19 cellular contexts compared by ENCODE assay signal in genomic region chr1:72286401-72286800, GRCh38. TPM values are rescaled to one million over a fixed set of nuclear protein-coding genes. Genes with fewer than 3 reads are reported as not detected.
DNase-seq lines count a peak whose midpoint lies in the region; ATAC-seq and TF ChIP-seq lines count a peak whose summit lies in the region.
"Had no signal": no experiment of that assay in that cellular context is flagged by ENCODE, and none has a peak within 500 bp of the region (broad histone marks: within the 10 kb centered on the region; RNA-seq: fewer than 3 reads in every experiment).

No MANE protein-coding gene starts in this region.

- H3K4me3 ChIP-seq in PC-3 (ENCODE audit: low read length) (no peak overlapping the region), upper lobe of left lung (no peak overlapping the region)
- H3K4me3 ChIP-seq: Peyer's patch had no signal

- POLR2A ChIA-PET in PC-3 (lab: Charles Lee; ENCODE audit: unreplicated experiment), result interaction anchor here (0.5 kb wide), 1 partner anchor 364 kb away, joined by 5 read pairs; no protein-coding TSS in a partner anchor

- H3K9me3 Mint-ChIP-seq in osteocyte (ENCODE audit: unreplicated experiment), result no peaks in the 10 kb centered on the region
- H3K9me3 Mint-ChIP-seq: IgD-negative memory B cell had no signal

- H3K4me1 ChIP-seq in PC-3 (ENCODE audit: insufficient read depth, low read length) (peaks cover 27% of the 10 kb centered on the region), upper lobe of left lung (peaks cover 0 to 21% (median 7%) of the 10 kb centered on the region in 4 donors)
- H3K4me1 ChIP-seq: Peyer's patch had no signal

- H3K4me1 Mint-ChIP-seq in osteocyte (ENCODE audit: unreplicated experiment), result peaks cover 11% of the 10 kb centered on the region

- peak overlapping the region; percentile 35 for H3K27ac Mint-ChIP-seq in osteocyte (ENCODE audit: unreplicated experiment)
- H3K27ac Mint-ChIP-seq: CD14-positive monocyte, IgD-negative memory B cell had no signal

- peaks cover 4% of the 10 kb centered on the region; the same call in 1 of the 2 replicates for H3K79me2 ChIP-seq in PC-3 (ENCODE audit: low read length)

- WGBS in upper lobe of left lung, 2 donors, result 74 to 78% methylated on average over 4 of the region's 4 CpGs

- H3K36me3 ChIP-seq in PC-3 (ENCODE audit: low read depth, low read length), result no peaks in the 10 kb centered on the region
- no peaks in the 10 kb centered on the region for H3K36me3 ChIP-seq in upper lobe of left lung
- H3K36me3 ChIP-seq: Peyer's patch had no signal

- DNase-seq in EL (peak; percentile 38), PC-3 (no peak), dermis blood vessel endothelial cell (peak; percentile 70), osteocyte (ENCODE audit: extremely low spot score, unreplicated experiment) (no peak), upper lobe of left lung (no peak), COLO668 (lab: John Stamatoyannopoulos, UW; ENCODE audit: unreplicated experiment) (no peak)
- DNase-seq: DMS 273 treated with DMSO at 0.1 percent for 48 hours, Kasumi-1, NCI-H1092 treated with DMSO at 0.1 percent for 48 hours, NCI-H2081, NCI-H2171 treated with DMSO at 0.1 percent for 48 hours, NCI-H446, NCI-H526 treated with DMSO at 0.1 percent for 48 hours, Peyer's patch had no signal

- H3K9ac ChIP-seq in PC-3 (ENCODE audit: low read length), result no peak overlapping the region

- peaks cover 5% of the 10 kb centered on the region for H3F3A ChIP-seq in PC-3 (ENCODE audit: low read length, unreplicated experiment)

- H3K27ac ChIP-seq in PC-3 (ENCODE audit: low read length) (no peak overlapping the region), upper lobe of left lung (no peak overlapping the region)

- no peak for TF ChIP-seq POLR2A in upper lobe of left lung (IDR thresholded peaks at IDR 0.05)

- peak overlapping the region; percentile 16; the same call in 1 of the 2 replicates for H3K4me2 ChIP-seq in PC-3 (ENCODE audit: low read length)

- no peaks in the 10 kb centered on the region for H3K27me3 Mint-ChIP-seq in osteocyte (ENCODE audit: unreplicated experiment)

- no TSS peak for BruUV-seq in PC-3 (replicated peaks; lab: Mats Ljungman, UMichigan)

- TF ChIP-seq CTCF in PC-3 (conservative IDR thresholded peaks at IDR 0.05; ENCODE audit: low read depth, low read length) (no peak), osteocyte (IDR thresholded peaks at IDR 0.05) (no peak), upper lobe of left lung (IDR thresholded peaks at IDR 0.05) (no peak)

- no peak for TF ChIP-seq EP300 in upper lobe of left lung (IDR thresholded peaks at IDR 0.05)

- no peak overlapping the region for H2AFZ ChIP-seq in PC-3 (ENCODE audit: low read length)

- no peaks in the 10 kb centered on the region for H4K20me1 ChIP-seq in PC-3 (ENCODE audit: low read length)

- CTCF ChIA-PET in PC-3 (lab: Charles Lee), result no interaction called here

- no peak for ATAC-seq in PC-3
- no peak for ATAC-seq in HG02840 (IDR thresholded peaks at IDR 0.05; ENCODE audit: low FRiP score, unreplicated experiment)
- ATAC-seq in GM21423 (IDR thresholded peaks at IDR 0.05; ENCODE audit: unreplicated experiment), result no peak
- ATAC-seq in upper lobe of left lung (ENCODE audit: low FRiP score in 2 of 2), result no peak
- ATAC-seq: Right ventricle myocardium inferior had no signal

- intact Hi-C loops in PC-3 (cut with micrococcal nuclease), result loop anchor here (5.0 to 10.0 kb wide), 5 partner anchors 151 to 1092 kb away; no protein-coding TSS in a partner anchor

- H3K4me3 Mint-ChIP-seq in osteocyte (ENCODE audit: unreplicated experiment), result no peak overlapping the region
- H3K4me3 Mint-ChIP-seq: CD14-positive monocyte, IgD-negative memory B cell had no signal

- no peaks in the 10 kb centered on the region for H3K9me2 ChIP-seq in PC-3 (replicated peaks; ENCODE audit: low read length)

- no peaks in the 10 kb centered on the region for H3K9me3 ChIP-seq in PC-3 (ENCODE audit: low read length)
- no peaks in the 10 kb centered on the region for H3K9me3 ChIP-seq in upper lobe of left lung
- H3K9me3 ChIP-seq: Peyer's patch had no signal

- H3K27me3 ChIP-seq in PC-3 (ENCODE audit: low read length) (no peaks in the 10 kb centered on the region), upper lobe of left lung (no peaks in the 10 kb centered on the region)
- H3K27me3 ChIP-seq: Peyer's patch had no signal

- no peaks in the 10 kb centered on the region for H3K36me3 Mint-ChIP-seq in osteocyte (ENCODE audit: unreplicated experiment)
- H3K36me3 Mint-ChIP-seq: CD14-positive monocyte, IgD-negative memory B cell had no signal

RNA-seq across cellular contexts. Expression of gene NEGR1, which starts 4.1 kb away (rescaled TPM):
- total RNA-seq in PC-3 (2014; rRNA removed) (1.7 and 3.4 TPM in 2 replicates), dermis blood vessel endothelial cell (under 0.01 and 1.3 TPM in 2 replicates), osteocyte (5.0 and 7.6 TPM in 2 replicates), upper lobe of left lung (10 to 100 TPM in 2 of 6 donors, 1 to 10 TPM in 4; 3.1 to 14.7 (median 8.9) TPM)

Comparison
In these comparisons a context has a peak if more than half of its experiments do, and no peak if none do; other contexts are left out.
1. DNase-seq: peak in EL (single experiment) and dermis blood vessel endothelial cell (single experiment); none in PC-3 (single experiment), osteocyte (single experiment), upper lobe of left lung (0 of 2) and COLO668 (single experiment).